ENCODE assay signal across 27 cellular contexts in the genomic region with DNA sequence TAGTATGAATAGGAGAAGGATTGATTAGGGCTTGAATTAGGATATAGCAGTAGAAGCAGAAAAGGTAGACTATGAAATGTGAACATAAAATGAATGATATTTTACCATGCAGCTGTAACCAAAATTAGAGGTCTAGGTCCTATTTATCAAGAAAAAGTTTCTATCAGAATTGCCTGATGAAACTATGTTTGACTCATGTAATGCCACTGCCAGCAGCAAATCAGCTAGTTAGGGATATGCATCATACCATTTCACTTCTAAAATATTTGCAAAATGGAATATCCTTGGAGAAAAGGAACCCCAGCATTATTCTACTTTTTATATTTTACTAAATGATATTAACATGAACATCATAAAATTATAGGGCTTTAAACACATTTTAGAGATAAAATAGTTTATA.
"Had no signal": no experiment of that assay in that cellular context is flagged by ENCODE, and none has a peak within 500 bp of the region (broad histone marks: within the 10 kb centered on the region; RNA-seq: fewer than 3 reads in every experiment).

No MANE protein-coding gene starts in this region.

- H3K27me3 ChIP-seq: dorsolateral prefrontal cortex, esophagus muscularis mucosa, foreskin keratinocyte, gastroesophageal sphincter, heart left ventricle, hepatocyte, left lung, neural progenitor cell, sigmoid colon, spleen, thyroid gland had no signal

- H3K9ac ChIP-seq: neural progenitor cell had no signal

- H3K4me1 ChIP-seq: foreskin keratinocyte, gastroesophageal sphincter, heart left ventricle, left lung, neural progenitor cell, psoas muscle, sigmoid colon, spleen, thyroid gland had no signal

- H3K79me2 ChIP-seq: hepatocyte had no signal

- H3K27ac ChIP-seq: esophagus muscularis mucosa, foreskin keratinocyte, gastroesophageal sphincter, heart left ventricle, hepatocyte, left lung, neural progenitor cell, psoas muscle, sigmoid colon, skin epidermis, spleen, thyroid gland had no signal

- H2AFZ ChIP-seq: hepatocyte, neural progenitor cell had no signal

- H3K9me3 ChIP-seq: esophagus muscularis mucosa, gastroesophageal sphincter, heart left ventricle, left lung, psoas muscle, sigmoid colon, spleen, thyroid gland had no signal

- DNase-seq: cortex of kidney; dorsolateral prefrontal cortex; effector CD4-positive, alpha-beta T cell; endodermal cell; foreskin keratinocyte; heart left ventricle; left cardiac atrium; left lung; mesendoderm; midbrain; naive thymus-derived CD4-positive, alpha-beta T cell; psoas muscle; right cardiac atrium; sigmoid colon; spleen; stimulated activated CD4-positive, alpha-beta T cell treated with anti-CD3 and anti-CD28 coated beads, Interleukin-15, amount 100 ng/mL, for 24 hours; stimulated activated CD4-positive, alpha-beta T cell treated with anti-CD3 and anti-CD28 coated beads, Interleukin-2, amount 100 ng/mL, for 48 hours; stimulated activated CD8-positive, alpha-beta memory T cell treated with anti-CD3 and anti-CD28 coated beads, Interleukin-4, amount 100 ng/mL, for 48 hours; stimulated activated naive CD4-positive, alpha-beta T cell; stimulated activated naive CD8-positive, alpha-beta T cell treated with anti-CD3 and anti-CD28 coated beads, Interleukin-15, amount 100 ng/mL, for 72 hours; thyroid gland; trophoblast cell had no signal

- ATAC-seq: foreskin keratinocyte; gastroesophageal sphincter; heart left ventricle; left cardiac atrium; left lung; naive thymus-derived CD4-positive, alpha-beta T cell; psoas muscle; right cardiac atrium; stimulated activated naive CD8-positive, alpha-beta T cell treated with anti-CD3 and anti-CD28 coated beads, Interleukin-15, amount 100 ng/mL, for 72 hours had no signal

- H3K4me3 ChIP-seq: dorsolateral prefrontal cortex, esophagus muscularis mucosa, gastroesophageal sphincter, heart left ventricle, hepatocyte, left lung, neural progenitor cell, psoas muscle, sigmoid colon, skin epidermis, spleen, thyroid gland had no signal

- H3K4me2 ChIP-seq: hepatocyte, neural progenitor cell had no signal
